1 cellular context compared by ENCODE assay signal in the genomic region with DNA sequence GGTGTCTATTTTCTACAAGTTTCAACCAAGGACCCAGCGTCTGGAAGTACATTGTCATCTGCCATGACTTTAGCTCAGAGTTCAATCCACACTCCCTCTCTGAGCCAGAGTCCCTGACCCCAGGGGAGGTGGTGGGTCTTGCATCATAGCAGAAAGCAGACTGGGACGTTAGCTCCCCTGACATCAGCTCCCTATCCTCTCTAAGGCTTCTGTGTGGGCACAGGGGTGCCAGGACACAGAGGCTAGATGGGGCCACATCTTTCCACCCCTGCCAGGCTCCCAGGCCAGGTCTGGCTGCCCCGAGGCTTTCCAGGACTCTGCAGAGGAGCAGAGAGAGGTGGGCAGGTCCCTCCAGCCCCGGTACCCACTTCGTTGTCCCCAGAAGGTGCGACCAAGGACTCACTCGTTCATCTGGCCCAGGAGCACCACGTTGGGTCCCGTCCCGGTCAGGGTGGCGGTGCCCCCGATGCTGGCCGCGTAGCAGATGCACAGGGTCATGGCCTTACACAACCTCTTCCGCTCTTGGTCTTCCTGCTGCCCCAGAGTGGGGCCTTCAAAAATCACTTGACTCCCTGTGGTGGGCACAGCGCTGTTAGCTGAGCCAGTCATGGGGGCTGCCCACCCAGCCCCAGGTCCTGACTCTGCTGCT.
TF ChIP-seq lines count a peak whose summit lies in the region.

No MANE protein-coding gene starts in this region.

TF ChIP-seq in HepG2, 621 proteins besides CTCF, POLR2A, EP300 and RAD21 (continued from another document):
- TF ChIP-seq GRHL1 (CRISPR knock-in tag; conservative IDR thresholded peaks at IDR 0.05): no peak
- no peak for TF ChIP-seq ZBTB1 (CRISPR knock-in tag; IDR thresholded peaks at IDR 0.05; ENCODE audit: borderline replicate concordance)
- TF ChIP-seq NR2F1 (CRISPR knock-in tag; IDR thresholded peaks at IDR 0.05): peak; percentile 45 to 75; a peak in 2 of 4 replicates
- TF ChIP-seq, protein P1, sequence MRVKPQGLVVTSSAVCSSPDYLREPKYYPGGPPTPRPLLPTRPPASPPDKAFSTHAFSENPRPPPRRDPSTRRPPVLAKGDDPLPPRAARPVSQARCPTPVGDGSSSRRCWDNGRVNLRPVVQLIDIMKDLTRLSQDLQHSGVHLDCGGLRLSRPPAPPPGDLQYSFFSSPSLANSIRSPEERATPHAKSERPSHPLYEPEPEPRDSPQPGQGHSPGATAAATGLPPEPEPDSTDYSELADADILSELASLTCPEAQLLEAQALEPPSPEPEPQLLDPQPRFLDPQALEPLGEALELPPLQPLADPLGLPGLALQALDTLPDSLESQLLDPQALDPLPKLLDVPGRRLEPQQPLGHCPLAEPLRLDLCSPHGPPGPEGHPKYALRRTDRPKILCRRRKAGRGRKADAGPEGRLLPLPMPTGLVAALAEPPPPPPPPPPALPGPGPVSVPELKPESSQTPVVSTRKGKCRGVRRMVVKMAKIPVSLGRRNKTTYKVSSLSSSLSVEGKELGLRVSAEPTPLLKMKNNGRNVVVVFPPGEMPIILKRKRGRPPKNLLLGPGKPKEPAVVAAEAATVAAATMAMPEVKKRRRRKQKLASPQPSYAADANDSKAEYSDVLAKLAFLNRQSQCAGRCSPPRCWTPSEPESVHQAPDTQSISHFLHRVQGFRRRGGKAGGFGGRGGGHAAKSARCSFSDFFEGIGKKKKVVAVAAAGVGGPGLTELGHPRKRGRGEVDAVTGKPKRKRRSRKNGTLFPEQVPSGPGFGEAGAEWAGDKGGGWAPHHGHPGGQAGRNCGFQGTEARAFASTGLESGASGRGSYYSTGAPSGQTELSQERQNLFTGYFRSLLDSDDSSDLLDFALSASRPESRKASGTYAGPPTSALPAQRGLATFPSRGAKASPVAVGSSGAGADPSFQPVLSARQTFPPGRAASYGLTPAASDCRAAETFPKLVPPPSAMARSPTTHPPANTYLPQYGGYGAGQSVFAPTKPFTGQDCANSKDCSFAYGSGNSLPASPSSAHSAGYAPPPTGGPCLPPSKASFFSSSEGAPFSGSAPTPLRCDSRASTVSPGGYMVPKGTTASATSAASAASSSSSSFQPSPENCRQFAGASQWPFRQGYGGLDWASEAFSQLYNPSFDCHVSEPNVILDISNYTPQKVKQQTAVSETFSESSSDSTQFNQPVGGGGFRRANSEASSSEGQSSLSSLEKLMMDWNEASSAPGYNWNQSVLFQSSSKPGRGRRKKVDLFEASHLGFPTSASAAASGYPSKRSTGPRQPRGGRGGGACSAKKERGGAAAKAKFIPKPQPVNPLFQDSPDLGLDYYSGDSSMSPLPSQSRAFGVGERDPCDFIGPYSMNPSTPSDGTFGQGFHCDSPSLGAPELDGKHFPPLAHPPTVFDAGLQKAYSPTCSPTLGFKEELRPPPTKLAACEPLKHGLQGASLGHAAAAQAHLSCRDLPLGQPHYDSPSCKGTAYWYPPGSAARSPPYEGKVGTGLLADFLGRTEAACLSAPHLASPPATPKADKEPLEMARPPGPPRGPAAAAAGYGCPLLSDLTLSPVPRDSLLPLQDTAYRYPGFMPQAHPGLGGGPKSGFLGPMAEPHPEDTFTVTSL (CRISPR knock-in tag; IDR thresholded peaks at IDR 0.05; ENCODE audit: borderline replicate concordance): no peak
- TF ChIP-seq, protein P2, sequence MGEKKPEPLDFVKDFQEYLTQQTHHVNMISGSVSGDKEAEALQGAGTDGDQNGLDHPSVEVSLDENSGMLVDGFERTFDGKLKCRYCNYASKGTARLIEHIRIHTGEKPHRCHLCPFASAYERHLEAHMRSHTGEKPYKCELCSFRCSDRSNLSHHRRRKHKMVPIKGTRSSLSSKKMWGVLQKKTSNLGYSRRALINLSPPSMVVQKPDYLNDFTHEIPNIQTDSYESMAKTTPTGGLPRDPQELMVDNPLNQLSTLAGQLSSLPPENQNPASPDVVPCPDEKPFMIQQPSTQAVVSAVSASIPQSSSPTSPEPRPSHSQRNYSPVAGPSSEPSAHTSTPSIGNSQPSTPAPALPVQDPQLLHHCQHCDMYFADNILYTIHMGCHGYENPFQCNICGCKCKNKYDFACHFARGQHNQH (CRISPR knock-in tag; IDR thresholded peaks at IDR 0.05): 0 out of 2 replicates have a peak, but pooled peaks have one; percentile 22
- TF ChIP-seq IKZF4 (CRISPR knock-in tag; IDR thresholded peaks at IDR 0.05; ENCODE audit: borderline replicate concordance, low read depth, not compliant biosample characterization): no peak
- TF ChIP-seq ZKSCAN1 (IDR thresholded peaks at IDR 0.05; ENCODE audit: low read length): no peak
- 0 out of 2 replicates have a peak, but pooled peaks have one; percentile 30 for TF ChIP-seq WIZ (CRISPR knock-in tag; IDR thresholded peaks at IDR 0.05)
- TF ChIP-seq JUN (CRISPR knock-in tag; IDR thresholded peaks at IDR 0.05): 0 out of 2 replicates have a peak, but pooled peaks have one; percentile 28
- TF ChIP-seq EZH2 (conservative IDR thresholded peaks at IDR 0.05; ENCODE audit: low read depth, low read length): no peak
- TF ChIP-seq RXRA (CRISPR knock-in tag; IDR thresholded peaks at IDR 0.05): peak; percentile 55; the same call in 1 of the 2 replicates
- peak; percentile 83 for TF ChIP-seq GATAD2A (CRISPR knock-in tag; IDR thresholded peaks at IDR 0.05)
- TF ChIP-seq HMGXB3 (CRISPR knock-in tag; IDR thresholded peaks at IDR 0.05; ENCODE audit: borderline replicate concordance): no peak
